Comparison of ENCODE assay signal across 2 cellular contexts in genomic region chr3:196462680-196463477, GRCh38.
TF ChIP-seq lines count a peak whose summit lies in the region.

No MANE protein-coding gene starts in this region.

TF ChIP-seq in HEK293, 187 proteins besides CTCF, POLR2A, EP300 and RAD21:
- TF ChIP-seq PRDM1 (tag by site-specific recombination; IDR thresholded peaks at IDR 0.05), result 0 out of 2 replicates have a peak, but pooled peaks have one; percentile 32

TF ChIP-seq in GM12878, 131 proteins besides CTCF, POLR2A, EP300 and RAD21:
- TF ChIP-seq TCF12 (IDR thresholded peaks at IDR 0.05; ENCODE audit: low read depth, low read length) (peak; percentile 91), PML (IDR thresholded peaks at IDR 0.05; ENCODE audit: low read length) (peak; percentile 30; the same call in 1 of the 2 replicates), SMAD1 (IDR thresholded peaks at IDR 0.05; ENCODE audit: low read depth, partially characterized antibody) (peak; percentile 96), CUX1 (IDR thresholded peaks at IDR 0.05; ENCODE audit: insufficient replicate concordance, low read depth, low read length) (peak; percentile 97), NFIC (IDR thresholded peaks at IDR 0.05; ENCODE audit: low read depth, low read length) (peak; percentile 63; the same call in 1 of the 2 replicates), ATF7 (IDR thresholded peaks at IDR 0.05; ENCODE audit: low read depth) (peak; percentile 48), MLLT1 (IDR thresholded peaks at IDR 0.05) (peak; percentile 87), FOXM1 (IDR thresholded peaks at IDR 0.05; ENCODE audit: low read depth, low read length) (peak; percentile 75), SMC3 (IDR thresholded peaks at IDR 0.05; ENCODE audit: borderline replicate concordance, low read length) (peak; percentile 5; the same call in 1 of the 2 replicates), RELB (IDR thresholded peaks at IDR 0.05; ENCODE audit: low read depth) (peak; percentile 25; the same call in 1 of the 2 replicates), MEF2B (IDR thresholded peaks at IDR 0.05; ENCODE audit: partially characterized antibody, poor library complexity, severe bottlenecking) (peak; percentile 61), EED (IDR thresholded peaks at IDR 0.05; ENCODE audit: low read depth) (peak; percentile 73; the same call in 1 of the 2 replicates), NBN (IDR thresholded peaks at IDR 0.05) (peak; percentile 93), CBFB (IDR thresholded peaks at IDR 0.05; ENCODE audit: low read depth) (0 out of 2 replicates have a peak, but pooled peaks have one; percentile 36), HDGF (IDR thresholded peaks at IDR 0.05) (peak; percentile 96), RUNX3 (IDR thresholded peaks at IDR 0.05; ENCODE audit: low read length) (peak; percentile 47; the same call in 1 of the 2 replicates), ZBED1 (IDR thresholded peaks at IDR 0.05; ENCODE audit: borderline replicate concordance) (peak; percentile 98), MTA3 (IDR thresholded peaks at IDR 0.05; ENCODE audit: borderline replicate concordance, low read length) (peak; percentile 46; the same call in 1 of the 2 replicates), ATF2 (IDR thresholded peaks at IDR 0.05; ENCODE audit: low read length) (peak; percentile 100), BCL3 (IDR thresholded peaks at IDR 0.05; ENCODE audit: borderline replicate concordance, insufficient read depth, low read depth, low read length, poor library complexity, severe bottlenecking) (peak; percentile 98)
TF ChIP-seq in GM12878: peak in this region for 20; not testable (repeated sequence) for 111.
